8 cellular contexts compared by ENCODE assay signal in genomic region chr2:28753043-28753683, GRCh38. TPM values are rescaled to one million over a fixed set of nuclear protein-coding genes. Genes with fewer than 3 reads are reported as not detected.
A peak's percentile ranks its signal among the peaks of the same experiment; 100 is the strongest.
DNase-seq lines count a peak whose midpoint lies in the region; ATAC-seq, FAIRE-seq and TF ChIP-seq lines count a peak whose summit lies in the region.

No MANE protein-coding gene starts in this region.

- no peaks in the 10 kb centered on the region for H3K27me3 ChIP-seq in spleen (replicated peaks in 1 of 7)

- H3K4me3 Mint-ChIP-seq in brain: peak overlapping the region; percentile 95 to 100 (median 97)

- peaks cover 11% of the 10 kb centered on the region for H3K27me3 Mint-ChIP-seq in brain

- 0 to 3% (median 1%) methylated on average over 7 of the region's 7 CpGs for WGBS in spleen, 5 donors

- H3K9me3 Mint-ChIP-seq in brain: no peaks in the 10 kb centered on the region

- H3K27ac ChIP-seq in spleen: peak overlapping the region; percentile 98 to 100 (median 100)

- peak; percentile 74 to 82 for TF ChIP-seq CTCF in brain (conservative IDR thresholded peaks at IDR 0.05)
- peak; percentile 7 to 75 (median 41) for TF ChIP-seq CTCF in spleen (IDR thresholded peaks at IDR 0.05 in 8 of 11, conservative IDR thresholded peaks at IDR 0.05 in 3 of 11)

- H3K36me3 ChIP-seq in spleen: peaks cover 0 to 4% (median 0%) of the 10 kb centered on the region in 6 donors

- peak; percentile 88 for FAIRE-seq in islet of Langerhans (lab: Jason Lieb, UNC)

- H3K4me1 Mint-ChIP-seq in brain: peaks cover 70% of the 10 kb centered on the region

- H3K4me1 ChIP-seq in spleen: peaks cover 41 to 78% (median 66%) of the 10 kb centered on the region in 6 donors

- DNase-seq in DMS114 treated with DMSO at 0.1 percent for 48 hours (lab: John Stamatoyannopoulos, UW; ENCODE audit: unreplicated experiment) (peak; percentile 56), KBM-7 (peak; percentile 75), SW480 (ENCODE audit: low spot score) (peak; percentile 79), spleen (peak; percentile 79), foreskin melanocyte (no peak)

- in situ Hi-C loops in KBM-7 (cut with MboI; ENCODE audit: low pct_unique_long_range_greater_than_20kb, low sequenced_read_pairs): no loop called here

- H3K4me3 ChIP-seq in spleen: peak overlapping the region; percentile 69 to 92 (median 83)

- H3K27ac Mint-ChIP-seq in brain: peak overlapping the region; percentile 96 to 99 (median 98)

- intact Hi-C loops in spleen (cut with DNase I; ENCODE audit: low total_unique reads): loop anchor here (10.0 kb wide), 1 partner anchor 158 kb away; no protein-coding TSS in a partner anchor

- no peak for ATAC-seq in HG03039 (IDR thresholded peaks at IDR 0.05; ENCODE audit: unreplicated experiment)

- no peaks in the 10 kb centered on the region for H3K9me3 ChIP-seq in spleen

- peaks cover 16% of the 10 kb centered on the region for H3K36me3 Mint-ChIP-seq in brain

- TF ChIP-seq POLR2A in spleen (IDR thresholded peaks at IDR 0.05): no peak

RNA-seq across cellular contexts. Expression of gene PPP1CB, which starts 1.5 kb away (rescaled TPM):
- polyA plus RNA-seq in brain (ENCODE audit: insufficient read depth, low read depth, low replicate concordance) (38.3 TPM), spleen (10 to 100 TPM; 40.4 to 65.1 (median 64.6) TPM)
- total RNA-seq in spleen: 100 to 1,000 TPM; 162 to 244 (median 214) TPM

RNA-seq across cellular contexts. Expression of gene SPDYA, which starts 57.5 kb away (rescaled TPM):
- polyA plus RNA-seq in brain (ENCODE audit: insufficient read depth, low read depth, low replicate concordance): not detected
- total RNA-seq in spleen: 1 to 10 TPM in 5 of 7 donors, under 1 TPM in 2; 0.60 to 2.8 (median 1.9) TPM
- under 1 TPM; 0.06 to 0.17 (median 0.13) TPM for polyA plus RNA-seq in spleen
